17 cellular contexts compared by ENCODE assay signal in genomic region chr4:171834640-171835039, GRCh38. TPM values are rescaled to one million over a fixed set of nuclear protein-coding genes. Genes with fewer than 3 reads are reported as not detected.
DNase-seq lines count a peak whose midpoint lies in the region; ATAC-seq and TF ChIP-seq lines count a peak whose summit lies in the region.
"Had no signal": no experiment of that assay in that cellular context is flagged by ENCODE, and none has a peak within 500 bp of the region (broad histone marks: within the 10 kb centered on the region; RNA-seq: fewer than 3 reads in every experiment).

No MANE protein-coding gene starts in this region.

- TF ChIP-seq CTCF in choroid plexus epithelial cell (conservative IDR thresholded peaks at IDR 0.05; ENCODE audit: low read depth, low read length) (no peak), BE2C (IDR thresholded peaks at IDR 0.05; ENCODE audit: low read depth, low read length) (no peak), glutamatergic neuron (IDR thresholded peaks at IDR 0.05; ENCODE audit: partially characterized antibody, unreplicated experiment) (no peak)

- H3K36me3 ChIP-seq in BE2C = no peaks in the 10 kb centered on the region
- H3K36me3 ChIP-seq: BLaER1 treated with 17β-estradiol and CSF1 and Interleukin-3, amounts not matched to agents 10 nM and 100 nM had no signal

- H3K36me3 Mint-ChIP-seq in stimulated activated effector memory CD8-positive, alpha-beta T cell treated with anti-CD3 and anti-CD28 coated beads, Interleukin-12 subunit alpha, Interleukin-12 subunit beta, amount 100 ng/mL, for 72 hours = no peaks in the 10 kb centered on the region
- H3K36me3 Mint-ChIP-seq in glutamatergic neuron (ENCODE audit: unreplicated experiment) = no peaks in the 10 kb centered on the region
- H3K36me3 Mint-ChIP-seq: CD4-positive, CD25-positive, alpha-beta regulatory T cell had no signal

- no peak overlapping the region for H3K27ac Mint-ChIP-seq in stimulated activated effector memory CD8-positive, alpha-beta T cell treated with anti-CD3 and anti-CD28 coated beads, Interleukin-12 subunit alpha, Interleukin-12 subunit beta, amount 100 ng/mL, for 72 hours
- no peak overlapping the region for H3K27ac Mint-ChIP-seq in glutamatergic neuron (ENCODE audit: unreplicated experiment)
- H3K27ac Mint-ChIP-seq: H9 had no signal

- no peak for ATAC-seq in stimulated activated effector memory CD8-positive, alpha-beta T cell treated with anti-CD3 and anti-CD28 coated beads, Interleukin-12 subunit alpha, Interleukin-12 subunit beta, amount 100 ng/mL, for 72 hours

- H3K4me1 ChIP-seq in BE2C = no peaks in the 10 kb centered on the region
- H3K4me1 ChIP-seq: BLaER1 treated with 17β-estradiol and CSF1 and Interleukin-3, amounts not matched to agents 10 nM and 100 nM had no signal

- DNase-seq in A172 (ENCODE audit: low spot score) (peak; percentile 1), LHCN-M2 (ENCODE audit: low read depth) (peak; percentile 7), OCI-M1 (lab: John Stamatoyannopoulos, UW) (peak; percentile 93), choroid plexus epithelial cell (ENCODE audit: low read depth) (peak; percentile 6), BE2C (no peak), NCI-H2081 treated with DMSO at 0.1 percent for 48 hours (lab: John Stamatoyannopoulos, UW) (no peak), glutamatergic neuron (no peak)
- DNase-seq in stimulated activated effector memory CD8-positive, alpha-beta T cell treated with anti-CD3 and anti-CD28 coated beads, Interleukin-12 subunit alpha, Interleukin-12 subunit beta, amount 100 ng/mL, for 72 hours (ENCODE audit: low spot score in 2 of 2) = no peak
- DNase-seq: AML-193; CD4-positive, CD25-positive, alpha-beta regulatory T cell; DMS53; GM23248; H9 had no signal

- H3K9me3 Mint-ChIP-seq in stimulated activated effector memory CD8-positive, alpha-beta T cell treated with anti-CD3 and anti-CD28 coated beads, Interleukin-12 subunit alpha, Interleukin-12 subunit beta, amount 100 ng/mL, for 72 hours = peaks cover 18% of the 10 kb centered on the region
- H3K9me3 Mint-ChIP-seq in glutamatergic neuron (ENCODE audit: unreplicated experiment) = no peaks in the 10 kb centered on the region
- H3K9me3 Mint-ChIP-seq: H9 had no signal

- H3K4me3 ChIP-seq in choroid plexus epithelial cell (ENCODE audit: low read depth, low read length) (no peak overlapping the region), BE2C (ENCODE audit: low read depth, low read length) (no peak overlapping the region)
- H3K4me3 ChIP-seq: BLaER1 treated with 17β-estradiol and CSF1 and Interleukin-3, amounts not matched to agents 10 nM and 100 nM; GM23248 had no signal

- no peaks in the 10 kb centered on the region for H3K4me1 Mint-ChIP-seq in stimulated activated effector memory CD8-positive, alpha-beta T cell treated with anti-CD3 and anti-CD28 coated beads, Interleukin-12 subunit alpha, Interleukin-12 subunit beta, amount 100 ng/mL, for 72 hours
- H3K4me1 Mint-ChIP-seq in glutamatergic neuron (ENCODE audit: low read depth, unreplicated experiment) = peaks cover 2% of the 10 kb centered on the region
- H3K4me1 Mint-ChIP-seq: CD4-positive, CD25-positive, alpha-beta regulatory T cell; H9 had no signal

- H3K4me3 Mint-ChIP-seq in stimulated activated effector memory CD8-positive, alpha-beta T cell treated with anti-CD3 and anti-CD28 coated beads, Interleukin-12 subunit alpha, Interleukin-12 subunit beta, amount 100 ng/mL, for 72 hours = no peak overlapping the region
- no peak overlapping the region for H3K4me3 Mint-ChIP-seq in glutamatergic neuron (ENCODE audit: unreplicated experiment)
- H3K4me3 Mint-ChIP-seq: CD4-positive, CD25-positive, alpha-beta regulatory T cell; H9 had no signal

- no peaks in the 10 kb centered on the region for H3K9me3 ChIP-seq in BE2C
- H3K9me3 ChIP-seq: BLaER1 treated with 17β-estradiol and CSF1 and Interleukin-3, amounts not matched to agents 10 nM and 100 nM had no signal

- H3K27me3 ChIP-seq in BE2C = no peaks in the 10 kb centered on the region
- H3K27me3 ChIP-seq: BLaER1 treated with 17β-estradiol and CSF1 and Interleukin-3, amounts not matched to agents 10 nM and 100 nM had no signal

- no peaks in the 10 kb centered on the region for H3K27me3 Mint-ChIP-seq in glutamatergic neuron (ENCODE audit: unreplicated experiment)
- H3K27me3 Mint-ChIP-seq: CD4-positive, CD25-positive, alpha-beta regulatory T cell had no signal

RNA-seq across cellular contexts. Expression of gene GALNTL6, which starts 21.4 kb away (rescaled TPM):
- not detected in 2 replicates for total RNA-seq in A172 (2014; rRNA removed; shearing (Covaris generic))
- total RNA-seq in LHCN-M2 (2014; rRNA removed) (0.06 TPM in 2 replicates), glutamatergic neuron (ENCODE audit: unreplicated experiment) (0.34 TPM)
- polyA plus RNA-seq in LHCN-M2 (2012) = not detected
- 2.4 TPM for polyA plus RNA-seq in BE2C (2012; ENCODE audit: insufficient read depth, insufficient read length, low read depth)
- total RNA-seq: CD4-positive, CD25-positive, alpha-beta regulatory T cell; Daoy; G401; GM23248; H9; HT1080 had no signal
- polyA plus RNA-seq: CD4-positive, CD25-positive, alpha-beta regulatory T cell; GM23248 had no signal

Comparison
In these comparisons a context has a peak if more than half of its experiments do, and no peak if none do; other contexts are left out.
1. DNase-seq: peak in A172 (single experiment), LHCN-M2 (single experiment), OCI-M1 (single experiment) and choroid plexus epithelial cell (single experiment); none in stimulated activated effector memory CD8-positive, alpha-beta T cell treated with anti-CD3 and anti-CD28 coated beads, Interleukin-12 subunit alpha, Interleukin-12 subunit beta, amount 100 ng/mL, for 72 hours (0 of 2), BE2C (single experiment), NCI-H2081 treated with DMSO at 0.1 percent for 48 hours (single experiment) and glutamatergic neuron (single experiment).